Comparison of ENCODE assay signal across 8 cellular contexts in the genomic region with DNA sequence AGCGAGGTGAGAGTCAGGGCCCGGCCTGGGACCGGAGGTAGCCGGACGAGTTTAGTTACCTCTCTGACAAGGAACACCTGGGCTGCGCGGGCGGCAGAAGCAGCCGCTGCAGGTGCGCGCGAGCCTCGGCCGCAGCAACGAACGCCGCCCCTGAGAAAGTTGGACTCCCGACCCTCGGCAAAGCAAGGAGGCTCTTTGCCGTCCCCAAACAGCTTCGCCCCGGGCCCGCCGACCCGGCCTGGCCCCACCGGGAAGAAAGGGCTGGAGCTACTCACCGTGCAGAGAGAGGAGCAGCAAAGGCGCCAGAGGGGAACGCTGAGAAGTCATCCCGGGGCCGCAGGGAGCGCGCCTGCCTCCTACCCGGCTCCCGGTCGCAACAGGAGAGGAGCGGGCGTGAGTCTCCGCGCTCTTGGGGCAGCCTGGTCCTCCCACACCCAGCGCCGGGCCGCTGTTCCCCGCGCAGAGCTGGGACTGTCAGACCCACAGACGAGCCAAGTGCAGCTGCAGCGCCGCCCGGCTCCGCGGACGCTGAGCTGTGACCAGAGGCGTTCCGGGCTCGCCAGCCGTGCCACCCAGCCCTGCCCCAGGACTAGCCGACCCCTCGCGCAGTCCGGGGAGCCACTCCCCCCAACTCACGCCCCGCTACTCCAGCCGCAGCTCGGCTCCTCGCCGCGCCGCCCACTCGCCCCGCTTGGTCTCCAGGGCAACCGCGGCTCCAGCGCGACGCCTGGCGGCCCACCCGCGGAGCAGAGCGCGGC. TPM values are rescaled to one million over a fixed set of nuclear protein-coding genes. Genes with fewer than 3 reads are reported as not detected.
DNase-seq lines count a peak whose midpoint lies in the region; ATAC-seq, FAIRE-seq and TF ChIP-seq lines count a peak whose summit lies in the region.

A gene with protein sequence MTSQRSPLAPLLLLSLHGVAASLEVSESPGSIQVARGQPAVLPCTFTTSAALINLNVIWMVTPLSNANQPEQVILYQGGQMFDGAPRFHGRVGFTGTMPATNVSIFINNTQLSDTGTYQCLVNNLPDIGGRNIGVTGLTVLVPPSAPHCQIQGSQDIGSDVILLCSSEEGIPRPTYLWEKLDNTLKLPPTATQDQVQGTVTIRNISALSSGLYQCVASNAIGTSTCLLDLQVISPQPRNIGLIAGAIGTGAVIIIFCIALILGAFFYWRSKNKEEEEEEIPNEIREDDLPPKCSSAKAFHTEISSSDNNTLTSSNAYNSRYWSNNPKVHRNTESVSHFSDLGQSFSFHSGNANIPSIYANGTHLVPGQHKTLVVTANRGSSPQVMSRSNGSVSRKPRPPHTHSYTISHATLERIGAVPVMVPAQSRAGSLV (minus strand): TSS at position 591 of the 758 bp plus-strand sequence. CDS start 264 bp downstream, at position 327.

- FAIRE-seq in H1 (lab: Jason Lieb, UNC): no peak

- no peak within 1 kb of the TSS for H3K23ac ChIP-seq in H1 (ENCODE audit: insufficient read length)

- peak; percentile 9 to 51; a peak in 3 of 4 replicates for TF ChIP-seq RAD21 in H1 (IDR thresholded peaks at IDR 0.05 in 1 of 2, conservative IDR thresholded peaks at IDR 0.05 in 1 of 2; ENCODE audit: low read depth in 2 of 2, low read length in 2 of 2)

- H3K4ac ChIP-seq in H1 (replicated peaks; ENCODE audit: insufficient read length, low read depth, low read length): no peak within 1 kb of the TSS

- no peak within 1 kb of the TSS for H3K27ac ChIP-seq in H1 (ENCODE audit: low read depth, low read length)

- no peak within 1 kb of the TSS for H4K8ac ChIP-seq in H1 (ENCODE audit: extremely low read depth, insufficient read depth, low read length)

- H2AK5ac ChIP-seq in H1 (ENCODE audit: low read depth, low read length): no peak within 1 kb of the TSS

- no peak within 1 kb of the TSS for H2BK120ac ChIP-seq in H1 (replicated peaks; ENCODE audit: low read depth, low read length)

- H2AFZ ChIP-seq in H1 (ENCODE audit: low read length): peak within 1 kb of the TSS; percentile 61; the same call in 1 of the 2 replicates

- peaks cover 12% of the 10 kb centered on the region for H3K4me1 Mint-ChIP-seq in mesothelial cell of epicardium

- peak; percentile 1 to 23 (median 19); a peak in 3 of 4 replicates for TF ChIP-seq CTCF in H1 (IDR thresholded peaks at IDR 0.05; ENCODE audit: control extremely low read depth in 1 of 3, insufficient read depth in 1 of 3, low read depth in 1 of 3, low read length in 3 of 3)
- TF ChIP-seq CTCF in mesothelial cell of epicardium (IDR thresholded peaks at IDR 0.05; ENCODE audit: unreplicated experiment): no peak

- H3K56ac ChIP-seq in H1 (replicated peaks; ENCODE audit: insufficient read length, low read depth, low read length): no peak within 1 kb of the TSS

- no peak within 1 kb of the TSS for H3K14ac ChIP-seq in H1 (ENCODE audit: insufficient read length)

- H3K27ac Mint-ChIP-seq in mesothelial cell of epicardium: peak within 1 kb of the TSS; percentile 43

- TF ChIP-seq POLR2A in H1 (IDR thresholded peaks at IDR 0.05; ENCODE audit: control extremely low read depth in 1 of 2, low read depth in 2 of 2, low read length in 2 of 2): no peak

- no peaks in the 10 kb centered on the region for H3K9me3 ChIP-seq in H1 (ENCODE audit: insufficient read depth in 2 of 2, low read depth in 1 of 2, low read length in 1 of 2)

- H3K79me2 ChIP-seq in H1 (ENCODE audit: control insufficient read depth in 1 of 2, insufficient read depth in 2 of 2, low read length in 2 of 2): no peaks in the 10 kb centered on the region

- H3K36me3 Mint-ChIP-seq in mesothelial cell of epicardium: no peaks in the 10 kb centered on the region

- H3K4me3 ChIP-seq in H1 (ENCODE audit: extremely low read depth in 1 of 4, insufficient read depth in 2 of 4, low read depth in 3 of 4, low read length in 4 of 4): peak within 1 kb of the TSS; percentile 56 to 78 (median 64)

- no peak within 1 kb of the TSS for H4K5ac ChIP-seq in H1 (ENCODE audit: insufficient read length, low read depth, low read length)

- peak within 1 kb of the TSS; percentile 91 for H3K4me3 Mint-ChIP-seq in mesothelial cell of epicardium

- H3K36me3 ChIP-seq in H1 (ENCODE audit: control insufficient read depth in 2 of 4, insufficient read depth in 4 of 4, low read length in 3 of 4): no peaks in the 10 kb centered on the region

- H3K79me1 ChIP-seq in H1 (ENCODE audit: low read depth, low read length): no peaks in the 10 kb centered on the region

- peaks cover 0 to 6% (median 5%) of the 10 kb centered on the region in 4 experiments; a peak in 4 of 7 replicates for H3K27me3 ChIP-seq in H1 (replicated peaks in 1 of 4; ENCODE audit: control insufficient read depth in 3 of 4, extremely low read depth in 1 of 4, insufficient read depth in 3 of 4, low read length in 3 of 4)

- no peak within 1 kb of the TSS for H4K91ac ChIP-seq in H1 (replicated peaks; ENCODE audit: insufficient read length, low read length)

- whole genome bisulfite sequencing in H1 (ENCODE audit: extremely low coverage in 1 of 2, insufficient coverage in 1 of 2, insufficient read length in 1 of 2, insufficient replicate concordance in 2 of 2, low coverage in 1 of 2, low lambda C conversion rate in 2 of 2, missing lambda C conversion rate in 1 of 2), 2 experiments: 1% methylated on average over 61 of the region's 80 CpGs; no CpG with 5 or more reads in 1 of the 2 experiments

- peaks cover 5% of the 10 kb centered on the region; the same call in 1 of the 2 replicates for H3K23me2 ChIP-seq in H1 (ENCODE audit: low read depth, low read length)

- H3K4me2 ChIP-seq in H1 (ENCODE audit: insufficient read depth in 1 of 2, low read depth in 2 of 2, low read length in 2 of 2): peak within 1 kb of the TSS; percentile 57 to 78

- peak; percentile 97 for ATAC-seq in GM18867 (IDR thresholded peaks at IDR 0.05; ENCODE audit: unreplicated experiment)
- peak; percentile 94 for ATAC-seq in HG03103 (IDR thresholded peaks at IDR 0.05; ENCODE audit: low read depth, unreplicated experiment)

- no peak within 1 kb of the TSS for H2BK20ac ChIP-seq in H1 (ENCODE audit: low read length)

- no peak within 1 kb of the TSS for H2BK15ac ChIP-seq in H1 (ENCODE audit: low read length)

- H3K27me3 Mint-ChIP-seq in mesothelial cell of epicardium (ENCODE audit: low read depth): peaks cover 58% of the 10 kb centered on the region

- H3K9ac ChIP-seq in H1 (replicated peaks in 1 of 4; ENCODE audit: extremely low read depth in 1 of 4, low read depth in 3 of 4, low read length in 3 of 4): peak within 1 kb of the TSS in 3 of 4 experiments; percentile 31 to 42 (median 42); a peak in 4 of 7 replicates

- no peak for TF ChIP-seq EP300 in H1 (IDR thresholded peaks at IDR 0.05; ENCODE audit: borderline replicate concordance in 1 of 2, low read depth in 2 of 2, low read length in 2 of 2)

- peak within 1 kb of the TSS; percentile 44; the same call in 1 of the 2 replicates for H2BK5ac ChIP-seq in H1 (ENCODE audit: low read depth, low read length)

- H2BK12ac ChIP-seq in H1 (ENCODE audit: low read depth, low read length): no peak within 1 kb of the TSS

- POLR2A ChIA-PET in H1 (lab: Charles Lee; ENCODE audit: partially characterized antibody): interaction anchor here (0.6 to 1.5 kb wide), 2 partner anchors 10 to 149 kb away, joined by 3 read pairs; no protein-coding TSS in a partner anchor

- CTCF ChIA-PET in H1 (lab: Charles Lee; ENCODE audit: partially characterized antibody): interaction anchor here (1.0 to 6.2 kb wide), 12 partner anchors 9 to 156 kb away, joined by 3 to 84 read pairs (median 4); no protein-coding TSS in a partner anchor

- H4K20me1 ChIP-seq in H1 (replicated peaks in 1 of 2; ENCODE audit: control insufficient read depth in 1 of 2, insufficient read depth in 2 of 2, low read length in 2 of 2): no peaks in the 10 kb centered on the region

- H3K9me3 Mint-ChIP-seq in mesothelial cell of epicardium: no peaks in the 10 kb centered on the region

- peak; percentile 60 for DNase-seq in AG08395 (ENCODE audit: low spot score)
- peak; percentile 47 for DNase-seq in NCI-H510A (lab: John Stamatoyannopoulos, UW)
- DNase-seq in activated CD8-positive, alpha-beta memory T cell treated with anti-CD3 and anti-CD28 coated beads for 24 hours: peak; percentile 86
- peak; percentile 34 to 86 for DNase-seq in H1 (ENCODE audit: low read depth in 1 of 2, low spot score in 2 of 2)
- DNase-seq in mesothelial cell of epicardium (ENCODE audit: low spot score in 2 of 2, unreplicated experiment in 2 of 2): peak; percentile 64 to 83
- DNase-seq in stimulated activated CD8-positive, alpha-beta memory T cell treated with anti-CD3 and anti-CD28 coated beads, Interleukin-15, amount 100 ng/mL, for 48 hours (ENCODE audit: low read depth in 2 of 2): peak; percentile 50 to 59

- H3K4me1 ChIP-seq in H1 (replicated peaks in 1 of 4; ENCODE audit: control insufficient read depth in 3 of 4, insufficient read depth in 4 of 4, low read length in 3 of 4): no peaks in the 10 kb centered on the region

- no peak within 1 kb of the TSS; the same call in 1 of the 2 replicates for H3K18ac ChIP-seq in H1 (ENCODE audit: extremely low read depth, low read length)

TF ChIP-seq in H1, 55 proteins besides CTCF, POLR2A, EP300 and RAD21 (continues in another document):
- TF ChIP-seq KDM1A (IDR thresholded peaks at IDR 0.05; ENCODE audit: borderline replicate concordance, low read length) (no peak), TBP (IDR thresholded peaks at IDR 0.05; ENCODE audit: low read depth, low read length) (0 out of 2 replicates have a peak, but pooled peaks have one; percentile 56), NRF1 (IDR thresholded peaks at IDR 0.05; ENCODE audit: low read depth, low read length) (peak; percentile 26; the same call in 1 of the 2 replicates), KDM5A (IDR thresholded peaks at IDR 0.05; ENCODE audit: low read length) (no peak), CTBP2 (IDR thresholded peaks at IDR 0.05; ENCODE audit: borderline replicate concordance, insufficient read depth, insufficient read length, low read length) (no peak), CHD2 (IDR thresholded peaks at IDR 0.05; ENCODE audit: low read length) (no peak)
- TF ChIP-seq, protein P1, sequence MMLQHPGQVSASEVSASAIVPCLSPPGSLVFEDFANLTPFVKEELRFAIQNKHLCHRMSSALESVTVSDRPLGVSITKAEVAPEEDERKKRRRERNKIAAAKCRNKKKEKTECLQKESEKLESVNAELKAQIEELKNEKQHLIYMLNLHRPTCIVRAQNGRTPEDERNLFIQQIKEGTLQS (IDR thresholded peaks at IDR 0.05; ENCODE audit: insufficient read depth, low read depth, low read length): no peak

RNA-seq across cellular contexts. Expression of the gene that starts here (rescaled TPM):
- total RNA-seq in H1 (2021; fragmentation: NEBNext Ultra II Directional; extraction: Animal tissue kit (Norgen Biotek cat#: 25700)): 1.1 and 1.6 TPM in 2 replicates
- polyA plus RNA-seq in H1 (2011; rRNA removed): 3.8 and 4.1 TPM in 2 replicates
- 3.1 TPM for polyA plus RNA-seq in H1 (2011; cell fraction: cytosol; rRNA removed)
- polyA plus RNA-seq in H1 (2011; cell fraction: nucleus; rRNA removed): 5.3 TPM
- 1.3 to 1.9 TPM (median 1.5 TPM) in 4 replicates for polyA plus RNA-seq in H1 (2012, experiment 1 of 2)
- 0.73 TPM for polyA plus RNA-seq in H1 (2012, experiment 2 of 2)
- polyA plus RNA-seq in H1 (2013, experiment 1 of 2): 0.95 TPM
- 0.96 TPM for polyA plus RNA-seq in H1 (2013, experiment 2 of 2)
- 7.6 and 9.1 TPM in 2 replicates for polyA minus RNA-seq in H1 (2011; rRNA and poly(A)+ RNA removed)
- 2.6 TPM for polyA minus RNA-seq in H1 (2011; cell fraction: cytosol; rRNA and poly(A)+ RNA removed)
- polyA minus RNA-seq in H1 (2011; cell fraction: nucleus; rRNA and poly(A)+ RNA removed): 8.9 TPM
- 1.2 to 2.0 TPM (median 1.8 TPM) in 3 replicates for total RNA-seq in mesothelial cell of epicardium
